In genomic region chrX:120603707-120604358, GRCh38 we compare ENCODE assay signal across 8 cellular contexts. TPM values are rescaled to one million over a fixed set of nuclear protein-coding genes. Genes with fewer than 3 reads are reported as not detected.
DNase-seq lines count a peak whose midpoint lies in the region; ATAC-seq and TF ChIP-seq lines count a peak whose summit lies in the region.

TSS of gene MCTS1 (plus strand) at chrX:120604101. CDS start at chrX:120604237, 136 bp downstream.

- TF ChIP-seq EP300 in Ishikawa (IDR thresholded peaks at IDR 0.05; ENCODE audit: borderline replicate concordance) = no peak

- H3K9me3 ChIP-seq in muscle layer of colon (ENCODE audit: low read length) = no peaks in the 10 kb centered on the region

- H3K27me3 ChIP-seq in muscle layer of colon (ENCODE audit: control insufficient read depth in 1 of 2, insufficient read depth in 2 of 2, low read length in 2 of 2) = no peaks in the 10 kb centered on the region

- peaks cover 7% of the 10 kb centered on the region for H3K4me1 Mint-ChIP-seq in activated T-cell treated with anti-CD3 and anti-CD28 coated beads, Interleukin-2, amount 50 U/mL, for 24 hours (ENCODE audit: low read depth)

- H3K9me3 Mint-ChIP-seq in activated T-cell treated with anti-CD3 and anti-CD28 coated beads, Interleukin-2, amount 50 U/mL, for 24 hours = no peaks in the 10 kb centered on the region

- no peak for TF ChIP-seq RAD21 in Ishikawa (IDR thresholded peaks at IDR 0.05; ENCODE audit: low read depth)

- peak within 1 kb of the TSS; percentile 3 to 58 for H3K4me3 ChIP-seq in muscle layer of colon (ENCODE audit: low read depth in 1 of 2, low read length in 2 of 2)

- DNase-seq in DMS153 (lab: John Stamatoyannopoulos, UW) = peak; percentile 98
- peak; percentile 79 for DNase-seq in activated T-cell treated with anti-CD3 and anti-CD28 coated beads, Interleukin-2, amount 50 U/mL, for 24 hours
- DNase-seq in stimulated activated CD8-positive, alpha-beta memory T cell treated with anti-CD3 and anti-CD28 coated beads, Interleukin-7, amount 100 ng/mL, for 24 hours (ENCODE audit: low read depth) = peak; percentile 38

- peak within 1 kb of the TSS; percentile 62 for H3K9ac ChIP-seq in muscle layer of colon (ENCODE audit: low read length)

- peaks cover 3% of the 10 kb centered on the region for H3K36me3 ChIP-seq in muscle layer of colon (ENCODE audit: insufficient read depth, low read length)

- no peaks in the 10 kb centered on the region for H3K27me3 Mint-ChIP-seq in activated T-cell treated with anti-CD3 and anti-CD28 coated beads, Interleukin-2, amount 50 U/mL, for 24 hours

- H3K27ac Mint-ChIP-seq in activated T-cell treated with anti-CD3 and anti-CD28 coated beads, Interleukin-2, amount 50 U/mL, for 24 hours = peak within 1 kb of the TSS; percentile 95

- ATAC-seq in GM21529 (IDR thresholded peaks at IDR 0.05; ENCODE audit: unreplicated experiment) (peak; percentile 90), esophagus mucosa (peak; percentile 97)

- H3K4me3 Mint-ChIP-seq in activated T-cell treated with anti-CD3 and anti-CD28 coated beads, Interleukin-2, amount 50 U/mL, for 24 hours = peak within 1 kb of the TSS; percentile 90

- peaks cover 4% of the 10 kb centered on the region for H3K4me1 ChIP-seq in muscle layer of colon (ENCODE audit: insufficient read depth, low read length)

- peak within 1 kb of the TSS; percentile 8 for H3K27ac ChIP-seq in muscle layer of colon (ENCODE audit: low read depth, low read length)

- peaks cover 30% of the 10 kb centered on the region for H3K36me3 Mint-ChIP-seq in activated T-cell treated with anti-CD3 and anti-CD28 coated beads, Interleukin-2, amount 50 U/mL, for 24 hours (ENCODE audit: low read depth)

TF ChIP-seq in Ishikawa, 13 proteins besides CTCF, POLR2A, EP300 and RAD21:
- TF ChIP-seq MAX (IDR thresholded peaks at IDR 0.05) (no peak; the same call in none of the 2 replicates), TAF1 (IDR thresholded peaks at IDR 0.05; ENCODE audit: low read depth) (no peak), CREB1 (IDR thresholded peaks at IDR 0.05; ENCODE audit: low read depth) (no peak), REST (IDR thresholded peaks at IDR 0.05; ENCODE audit: low read depth) (no peak), EGR1 (IDR thresholded peaks at IDR 0.05) (0 out of 2 replicates have a peak, but pooled peaks have one; percentile 22), TCF12 (IDR thresholded peaks at IDR 0.05; ENCODE audit: low read depth) (0 out of 2 replicates have a peak, but pooled peaks have one; percentile 13), NFIC (IDR thresholded peaks at IDR 0.05) (no peak), CEBPB (IDR thresholded peaks at IDR 0.05) (0 out of 2 replicates have a peak, but pooled peaks have one; percentile 23), TEAD4 (IDR thresholded peaks at IDR 0.05) (no peak), ZBTB7A (IDR thresholded peaks at IDR 0.05; ENCODE audit: low read depth) (no peak)

TF ChIP-seq in PFSK-1, 5 proteins besides CTCF, POLR2A, EP300 and RAD21:
- no peak for TF ChIP-seq FOXP2 (optimal IDR thresholded peaks at IDR 0.05; ENCODE audit: borderline replicate concordance, extremely low read depth, extremely low read length, insufficient read depth)
- peak; percentile 77; the same call in 1 of the 2 replicates for TF ChIP-seq TAF1 (IDR thresholded peaks at IDR 0.05; ENCODE audit: borderline replicate concordance, insufficient read depth, low read length)
- TF ChIP-seq SIN3A (IDR thresholded peaks at IDR 0.05; ENCODE audit: borderline replicate concordance, insufficient read depth, low read length) = no peak
- no peak for TF ChIP-seq REST (IDR thresholded peaks at IDR 0.05; ENCODE audit: insufficient read depth in 1 of 2, low read depth in 2 of 2, low read length in 2 of 2)
- peak; percentile 75 for TF ChIP-seq POLR2AphosphoS5 (IDR thresholded peaks at IDR 0.05; ENCODE audit: low read depth, low read length)

RNA-seq across cellular contexts. Expression of gene MCTS1, which starts in this region (rescaled TPM):
- 32.7 TPM for polyA plus RNA-seq in PFSK-1 (2012; ENCODE audit: insufficient read length, low read depth)
- 34.0 TPM for total RNA-seq in esophagus mucosa

Comparison
In these comparisons a context has a peak if more than half of its experiments do, and no peak if none do; other contexts are left out.
1. Peak in every context shown above with its lines: DNase-seq, ATAC-seq, H3K4me3 ChIP-seq and H3K27ac ChIP-seq.
2. DNase-seq: peak in every context shown above with its lines; median percentile 98 in DMS153; 79 in activated T-cell treated with anti-CD3 and anti-CD28 coated beads, Interleukin-2, amount 50 U/mL, for 24 hours; 38 in stimulated activated CD8-positive, alpha-beta memory T cell treated with anti-CD3 and anti-CD28 coated beads, Interleukin-7, amount 100 ng/mL, for 24 hours.